ENCODE assay signal across 8 cellular contexts in genomic region chr9:38067611-38067891, GRCh38. TPM values are rescaled to one million over a fixed set of nuclear protein-coding genes. Genes with fewer than 3 reads are reported as not detected.
DNase-seq lines count a peak whose midpoint lies in the region; ATAC-seq and TF ChIP-seq lines count a peak whose summit lies in the region.

No MANE protein-coding gene starts in this region.

- no peaks in the 10 kb centered on the region for H3K36me3 Mint-ChIP-seq in activated naive CD8-positive, alpha-beta T cell treated with anti-CD3 and anti-CD28 coated beads for 36 hours
- H3K36me3 Mint-ChIP-seq in stimulated activated effector memory CD8-positive, alpha-beta T cell treated with anti-CD3 and anti-CD28 coated beads, Interleukin-12 subunit alpha, Interleukin-12 subunit beta, amount 100 ng/mL, for 72 hours = no peaks in the 10 kb centered on the region

- H3K4me3 Mint-ChIP-seq in activated naive CD8-positive, alpha-beta T cell treated with anti-CD3 and anti-CD28 coated beads for 36 hours = peak overlapping the region; percentile 80
- H3K4me3 Mint-ChIP-seq in stimulated activated effector memory CD8-positive, alpha-beta T cell treated with anti-CD3 and anti-CD28 coated beads, Interleukin-12 subunit alpha, Interleukin-12 subunit beta, amount 100 ng/mL, for 72 hours = peak overlapping the region; percentile 85

- no peak for ATAC-seq in stimulated activated effector memory CD8-positive, alpha-beta T cell treated with anti-CD3 and anti-CD28 coated beads, Interleukin-12 subunit alpha, Interleukin-12 subunit beta, amount 100 ng/mL, for 72 hours
- ATAC-seq in GM18505 (IDR thresholded peaks at IDR 0.05; ENCODE audit: unreplicated experiment) = no peak

- H3K9me3 Mint-ChIP-seq in activated naive CD8-positive, alpha-beta T cell treated with anti-CD3 and anti-CD28 coated beads for 36 hours = no peaks in the 10 kb centered on the region
- no peaks in the 10 kb centered on the region for H3K9me3 Mint-ChIP-seq in stimulated activated effector memory CD8-positive, alpha-beta T cell treated with anti-CD3 and anti-CD28 coated beads, Interleukin-12 subunit alpha, Interleukin-12 subunit beta, amount 100 ng/mL, for 72 hours

- no peak for TF ChIP-seq POLR2A in GM18505 (IDR thresholded peaks at IDR 0.05; ENCODE audit: borderline replicate concordance, extremely low read depth, insufficient read depth, insufficient read length)

- DNase-seq in HK-2 (ENCODE audit: unreplicated experiment) = peak; percentile 25
- DNase-seq in activated naive CD8-positive, alpha-beta T cell treated with anti-CD3 and anti-CD28 coated beads for 36 hours = no peak
- no peak for DNase-seq in stimulated activated effector memory CD8-positive, alpha-beta T cell treated with anti-CD3 and anti-CD28 coated beads, Interleukin-12 subunit alpha, Interleukin-12 subunit beta, amount 100 ng/mL, for 72 hours (ENCODE audit: low spot score in 2 of 2)
- no peak for DNase-seq in AML-193 (lab: John Stamatoyannopoulos, UW)
- no peak for DNase-seq in inferior parietal cortex (ENCODE audit: extremely low spot score)
- no peak for DNase-seq in activated effector memory CD4-positive, alpha-beta T cell treated with anti-CD3 and anti-CD28 coated beads, Interleukin-2, amount 50 U/mL, for 16 hours

- no peak overlapping the region for H3K27ac Mint-ChIP-seq in activated naive CD8-positive, alpha-beta T cell treated with anti-CD3 and anti-CD28 coated beads for 36 hours
- H3K27ac Mint-ChIP-seq in stimulated activated effector memory CD8-positive, alpha-beta T cell treated with anti-CD3 and anti-CD28 coated beads, Interleukin-12 subunit alpha, Interleukin-12 subunit beta, amount 100 ng/mL, for 72 hours = no peak overlapping the region

- peaks cover 12% of the 10 kb centered on the region for H3K27me3 Mint-ChIP-seq in activated naive CD8-positive, alpha-beta T cell treated with anti-CD3 and anti-CD28 coated beads for 36 hours

- H3K4me3 ChIP-seq in iPS-11a (ENCODE audit: low read depth, low read length) = peak overlapping the region; percentile 63

- H3K4me1 Mint-ChIP-seq in activated naive CD8-positive, alpha-beta T cell treated with anti-CD3 and anti-CD28 coated beads for 36 hours = peaks cover 22% of the 10 kb centered on the region
- H3K4me1 Mint-ChIP-seq in stimulated activated effector memory CD8-positive, alpha-beta T cell treated with anti-CD3 and anti-CD28 coated beads, Interleukin-12 subunit alpha, Interleukin-12 subunit beta, amount 100 ng/mL, for 72 hours = peaks cover 29% of the 10 kb centered on the region

RNA-seq across cellular contexts. Expression of gene SHB, which starts 1.5 kb away (rescaled TPM):
- total RNA-seq in activated naive CD8-positive, alpha-beta T cell treated with anti-CD3 and anti-CD28 coated beads for 36 hours = 1 to 10 TPM; 1.2 to 1.8 TPM
